ENCODE assay signal across 28 cellular contexts in genomic region chr14:63460594-63461132, GRCh38.
A peak's percentile ranks its signal among the peaks of the same experiment; 100 is the strongest.
DNase-seq lines count a peak whose midpoint lies in the region; ATAC-seq, FAIRE-seq and TF ChIP-seq lines count a peak whose summit lies in the region.
"Had no signal": no experiment of that assay in that cellular context is flagged by ENCODE, and none has a peak within 500 bp of the region (broad histone marks: within the 10 kb centered on the region; RNA-seq: fewer than 3 reads in every experiment).

No MANE protein-coding gene starts in this region.

- no peak overlapping the region for H3K4me3 ChIP-seq in liver (ENCODE audit: low read depth in 1 of 3, low read length in 3 of 3)
- H3K4me3 ChIP-seq in HepG2 (replicated peaks in 1 of 3; ENCODE audit: insufficient read depth in 1 of 3, low read depth in 2 of 3, low read length in 3 of 3): no peak overlapping the region
- no peak overlapping the region for H3K4me3 ChIP-seq in right lobe of liver
- H3K4me3 ChIP-seq: GM23248, SJCRH30 had no signal

- peaks cover 6% of the 10 kb centered on the region for H3K4me1 Mint-ChIP-seq in activated T-helper 17 cell treated with anti-CD3 and anti-CD28 coated beads, Interleukin-2, amount 50 U/mL, for 72 hours
- H3K4me1 Mint-ChIP-seq: CD14-positive monocyte had no signal

- no peaks in the 10 kb centered on the region for H3K27me3 Mint-ChIP-seq in activated T-helper 17 cell treated with anti-CD3 and anti-CD28 coated beads, Interleukin-2, amount 50 U/mL, for 72 hours
- H3K27me3 Mint-ChIP-seq: CD8-positive, alpha-beta memory T cell; IgD-negative memory B cell had no signal

- H3K9ac ChIP-seq in liver (ENCODE audit: low read depth in 1 of 2, low read length in 2 of 2) (no peak overlapping the region), HepG2 (ENCODE audit: insufficient read depth, low read depth, low read length) (no peak overlapping the region)
- H3K9ac ChIP-seq: GM23248 had no signal

- no peak overlapping the region for H3K27ac Mint-ChIP-seq in activated T-helper 17 cell treated with anti-CD3 and anti-CD28 coated beads, Interleukin-2, amount 50 U/mL, for 72 hours
- H3K27ac Mint-ChIP-seq: CD14-positive monocyte, H9, IgD-negative memory B cell had no signal

- H3K36me3 ChIP-seq in liver (ENCODE audit: control insufficient read depth in 4 of 4, insufficient read depth in 3 of 4, low read depth in 1 of 4, low read length in 3 of 4): no peaks in the 10 kb centered on the region
- no peaks in the 10 kb centered on the region; a peak in 1 of 5 replicates for H3K36me3 ChIP-seq in HepG2 (replicated peaks in 1 of 2; ENCODE audit: control insufficient read depth in 1 of 2, insufficient read depth in 2 of 2, low read length in 2 of 2)
- H3K36me3 ChIP-seq in right lobe of liver: no peaks in the 10 kb centered on the region
- H3K36me3 ChIP-seq: BE2C, SJCRH30 had no signal

- no peak for DNase-seq in HepG2 (ENCODE audit: low spot score)
- peak; percentile 78 to 83 for DNase-seq in erythroblast (lab: John Stamatoyannopoulos, UW)
- DNase-seq in right lobe of liver: no peak
- no peak for DNase-seq in activated CD8-positive, alpha-beta memory T cell treated with anti-CD3 and anti-CD28 coated beads, Interleukin-2, amount 50 U/mL, for 4 hours
- no peak for DNase-seq in DMS153 treated with DMSO at 0.1 percent for 48 hours (lab: John Stamatoyannopoulos, UW; ENCODE audit: unreplicated experiment)
- DNase-seq: 8988T; ACHN; BE2C; Calu3; CD8-positive, alpha-beta memory T cell; DMS53; GM23248; H9; NCI-H1048; NCI-H1417 treated with DMSO at 0.1 percent for 48 hours; NCI-H1694 treated with DMSO at 0.1 percent for 48 hours; NCI-H2081 treated with DMSO at 0.1 percent for 48 hours; NCI-H2171; NCI-H345; NCI-H774; PC-3; SJCRH30 had no signal

- H3K4me2 ChIP-seq in HepG2 (ENCODE audit: low read depth, low read length): no peak overlapping the region

- TF ChIP-seq RAD21 in liver (IDR thresholded peaks at IDR 0.05) (peak in 1 of 2 donors; percentile 21), HepG2 (CRISPR knock-in tag; IDR thresholded peaks at IDR 0.05) (no peak)

- H4K20me1 ChIP-seq in HepG2 (ENCODE audit: insufficient read depth, low read length): no peaks in the 10 kb centered on the region

- intact Hi-C loops in HepG2 (cut with micrococcal nuclease; ENCODE audit: unreplicated experiment) (no loop called here), right lobe of liver (cut with DNase I) (no loop called here)

- no peak overlapping the region for H3K4me3 Mint-ChIP-seq in activated T-helper 17 cell treated with anti-CD3 and anti-CD28 coated beads, Interleukin-2, amount 50 U/mL, for 72 hours
- H3K4me3 Mint-ChIP-seq: CD14-positive monocyte; CD8-positive, alpha-beta memory T cell; H9; IgD-negative memory B cell had no signal

- H3K79me2 ChIP-seq in HepG2 (ENCODE audit: insufficient read depth, low read length): peaks cover 23% of the 10 kb centered on the region

- no peak for ATAC-seq in HepG2
- ATAC-seq in right lobe of liver: peak; percentile 32 to 61 (median 50)
- ATAC-seq in HG02588 (IDR thresholded peaks at IDR 0.05; ENCODE audit: unreplicated experiment): no peak
- no peak for ATAC-seq in activated T-helper 17 cell treated with anti-CD3 and anti-CD28 coated beads, Interleukin-2, amount 50 U/mL, for 72 hours (replicated peaks)
- ATAC-seq: PC-3, SK-N-SH treated with all-trans-retinoic acid at 6 μM for 48 hours had no signal

- H3K27me3 ChIP-seq in liver (ENCODE audit: control insufficient read depth in 4 of 4, insufficient read depth in 4 of 4, low read length in 3 of 4) (no peaks in the 10 kb centered on the region), HepG2 (ENCODE audit: control insufficient read depth in 1 of 2, insufficient read depth in 2 of 2, low read length in 2 of 2) (no peaks in the 10 kb centered on the region), right lobe of liver (no peaks in the 10 kb centered on the region)
- H3K27me3 ChIP-seq: BE2C, SJCRH30 had no signal

- TF ChIP-seq CTCF in liver (IDR thresholded peaks at IDR 0.05; ENCODE audit: low read depth, low read length, missing input control) (no peak), HepG2 (CRISPR knock-in tag; IDR thresholded peaks at IDR 0.05) (no peak), right lobe of liver (IDR thresholded peaks at IDR 0.05) (no peak)

- peaks cover 15% of the 10 kb centered on the region for H3K36me3 Mint-ChIP-seq in activated T-helper 17 cell treated with anti-CD3 and anti-CD28 coated beads, Interleukin-2, amount 50 U/mL, for 72 hours (ENCODE audit: low read depth)

- POLR2A ChIA-PET in HepG2 (lab: Yijun Ruan, JAX): no interaction called here

- TF ChIP-seq EP300 in HepG2 (IDR thresholded peaks at IDR 0.05; ENCODE audit: low read depth in 2 of 2, low read length in 2 of 2) (no peak), HepG2 (CRISPR knock-in tag; IDR thresholded peaks at IDR 0.05; ENCODE audit: borderline replicate concordance) (no peak)

- in situ Hi-C loops in HepG2 (cut with HindIII; ENCODE audit: extremely low pct_ligation_motif_present, low pct_unique_long_range_greater_than_20kb): no loop called here

- no TSS peak for BruUV-seq in HepG2 (replicated peaks; lab: Mats Ljungman, UMichigan)

- H3K4me1 ChIP-seq in liver (ENCODE audit: control insufficient read depth in 4 of 4, insufficient read depth in 4 of 4, low read length in 3 of 4) (peaks cover 4 to 17% (median 11%) of the 10 kb centered on the region in 4 donors), HepG2 (ENCODE audit: insufficient read depth, low read length) (peaks cover 22% of the 10 kb centered on the region), right lobe of liver (peaks cover 0 to 38% (median 15%) of the 10 kb centered on the region in 4 donors)
- H3K4me1 ChIP-seq: BE2C, SJCRH30 had no signal

- FAIRE-seq in HepG2 (lab: Jason Lieb, UNC): no peak

- H3K9me3 ChIP-seq in liver (ENCODE audit: control insufficient read depth in 4 of 4, low read length in 3 of 4) (no peaks in the 10 kb centered on the region), HepG2 (ENCODE audit: low read length) (no peaks in the 10 kb centered on the region), right lobe of liver (no peaks in the 10 kb centered on the region)
- H3K9me3 ChIP-seq: BE2C, SJCRH30 had no signal

- H2AFZ ChIP-seq in HepG2 (ENCODE audit: low read length): no peak overlapping the region
- H2AFZ ChIP-seq: GM23248 had no signal

- H3K27ac ChIP-seq in liver (ENCODE audit: low read depth in 1 of 2, low read length in 2 of 2) (peak overlapping the region in 1 of 2 donors; percentile 46), HepG2 (ENCODE audit: extremely low read length, insufficient read depth, low read length) (no peak overlapping the region), right lobe of liver (peak overlapping the region in 1 of 3 donors; percentile 29)
- H3K27ac ChIP-seq: GM23248, SJCRH30 had no signal

- H3K9me3 Mint-ChIP-seq in activated T-helper 17 cell treated with anti-CD3 and anti-CD28 coated beads, Interleukin-2, amount 50 U/mL, for 72 hours: no peaks in the 10 kb centered on the region
- H3K9me3 Mint-ChIP-seq: CD8-positive, alpha-beta memory T cell; H9; IgD-negative memory B cell had no signal

- no peak for TF ChIP-seq POLR2A in HepG2 (IDR thresholded peaks at IDR 0.05; ENCODE audit: insufficient read depth in 1 of 2, low read depth in 2 of 2, low read length in 2 of 2)
- no peak for TF ChIP-seq POLR2A in erythroblast (IDR thresholded peaks at IDR 0.05; ENCODE audit: low read length)
- no peak for TF ChIP-seq POLR2A in right lobe of liver (IDR thresholded peaks at IDR 0.05)

- 36% methylated on average over 3 of the region's 3 CpGs for WGBS in liver
- WGBS in HepG2 (ENCODE audit: low lambda C conversion rate): 95% methylated on average over 3 of the region's 3 CpGs
- WGBS in right lobe of liver (ENCODE audit: insufficient coverage, low coverage, low lambda C conversion rate, missing lambda C conversion rate): 23% methylated on average over 3 of the region's 3 CpGs

- CTCF ChIA-PET in HepG2 (lab: Yijun Ruan, JAX; ENCODE audit: low intra/inter-chr PET ratio, low total read pairs): no interaction called here

TF ChIP-seq in liver, 16 proteins besides CTCF, POLR2A, EP300 and RAD21 (continues in another document):
- TF ChIP-seq FOXA2 (IDR thresholded peaks at IDR 0.05) (no peak), JUND (IDR thresholded peaks at IDR 0.05) (no peak), MAX (IDR thresholded peaks at IDR 0.05) (no peak), TAF1 (conservative IDR thresholded peaks at IDR 0.05) (no peak), HNF4G (IDR thresholded peaks at IDR 0.05) (no peak)

TF ChIP-seq in HepG2, 621 proteins besides CTCF, POLR2A, EP300 and RAD21:
- TF ChIP-seq ZNF720 (CRISPR knock-in tag; IDR thresholded peaks at IDR 0.05): no peak
- TF ChIP-seq ZNF747 (CRISPR knock-in tag; IDR thresholded peaks at IDR 0.05; ENCODE audit: borderline replicate concordance): no peak
- TF ChIP-seq ZNF430 (CRISPR knock-in tag; IDR thresholded peaks at IDR 0.05): no peak
- TF ChIP-seq EEA1 (CRISPR knock-in tag; IDR thresholded peaks at IDR 0.05; ENCODE audit: borderline replicate concordance): no peak
- TF ChIP-seq ZNF674 (CRISPR knock-in tag; IDR thresholded peaks at IDR 0.05; ENCODE audit: low read depth): no peak
- TF ChIP-seq SMAD3 (CRISPR knock-in tag; IDR thresholded peaks at IDR 0.05): no peak
- TF ChIP-seq CSRNP2 (CRISPR knock-in tag; conservative IDR thresholded peaks at IDR 0.05; ENCODE audit: low read depth): no peak
- no peak for TF ChIP-seq ZNF383 (CRISPR knock-in tag; IDR thresholded peaks at IDR 0.05; ENCODE audit: borderline replicate concordance)
- TF ChIP-seq MAFK (conservative IDR thresholded peaks at IDR 0.05 in 1 of 2, IDR thresholded peaks at IDR 0.05 in 1 of 2; ENCODE audit: low read length in 2 of 2): no peak
- no peak for TF ChIP-seq MTA3 (CRISPR knock-in tag; IDR thresholded peaks at IDR 0.05)
- TF ChIP-seq NR2F2 (IDR thresholded peaks at IDR 0.05; ENCODE audit: borderline replicate concordance, low read depth): no peak
- TF ChIP-seq RNF2 (conservative IDR thresholded peaks at IDR 0.05; ENCODE audit: low read depth): no peak

Comparison
In these comparisons a context has a peak if more than half of its experiments do, and no peak if none do; other contexts are left out.
1. ATAC-seq: peak in right lobe of liver (4 of 4); none in HepG2 (single experiment), HG02588 (single experiment) and activated T-helper 17 cell treated with anti-CD3 and anti-CD28 coated beads, Interleukin-2, amount 50 U/mL, for 72 hours (single experiment).
2. DNase-seq: peak in erythroblast (2 of 2); none in HepG2 (single experiment), right lobe of liver (0 of 3), activated CD8-positive, alpha-beta memory T cell treated with anti-CD3 and anti-CD28 coated beads, Interleukin-2, amount 50 U/mL, for 4 hours (single experiment) and DMS153 treated with DMSO at 0.1 percent for 48 hours (single experiment).